1 cellular context compared by ENCODE assay signal in genomic region chr5:149322518-149322917, GRCh38.
TF ChIP-seq lines count a peak whose summit lies in the region.

No MANE protein-coding gene starts in this region.

TF ChIP-seq in HepG2, 621 proteins besides CTCF, POLR2A, EP300 and RAD21 (continued from another document and continues in another):
- TF ChIP-seq ZNF704 (CRISPR knock-in tag; IDR thresholded peaks at IDR 0.05; ENCODE audit: borderline replicate concordance) (no peak), ZNF276 (CRISPR knock-in tag; IDR thresholded peaks at IDR 0.05; ENCODE audit: low read depth) (no peak), LBX2 (CRISPR knock-in tag; IDR thresholded peaks at IDR 0.05; ENCODE audit: borderline replicate concordance) (no peak), ZNF280D (CRISPR knock-in tag; IDR thresholded peaks at IDR 0.05) (no peak), ZUFSP (CRISPR knock-in tag; IDR thresholded peaks at IDR 0.05; ENCODE audit: borderline replicate concordance) (no peak), NCOR1 (IDR thresholded peaks at IDR 0.05; ENCODE audit: borderline replicate concordance, low read length) (peak; percentile 93), NFIC (IDR thresholded peaks at IDR 0.05; ENCODE audit: low read length) (peak; percentile 43; the same call in 1 of the 2 replicates), NFYC (CRISPR knock-in tag; IDR thresholded peaks at IDR 0.05) (no peak), CREM (IDR thresholded peaks at IDR 0.05) (no peak), CREM (CRISPR knock-in tag; IDR thresholded peaks at IDR 0.05) (no peak), FOXP4 (CRISPR knock-in tag; IDR thresholded peaks at IDR 0.05) (peak; percentile 62), GABPB1 (CRISPR knock-in tag; IDR thresholded peaks at IDR 0.05) (peak; percentile 31; the same call in 1 of the 2 replicates), HDAC2 (CRISPR knock-in tag; IDR thresholded peaks at IDR 0.05) (peak; percentile 86; the same call in 1 of the 2 replicates), ZEB1 (IDR thresholded peaks at IDR 0.05; ENCODE audit: insufficient replicate concordance, low read depth) (peak; percentile 52), HINFP (CRISPR knock-in tag; IDR thresholded peaks at IDR 0.05; ENCODE audit: low read depth) (peak; percentile 61; the same call in 1 of the 2 replicates), HMGXB4 (CRISPR knock-in tag; IDR thresholded peaks at IDR 0.05; ENCODE audit: borderline replicate concordance in 1 of 2, low read depth in 1 of 2) (peak; percentile 36 to 45; a peak in 2 of 4 replicates), ZNF496 (CRISPR knock-in tag; IDR thresholded peaks at IDR 0.05; ENCODE audit: insufficient replicate concordance) (no peak), MED1 (CRISPR knock-in tag; IDR thresholded peaks at IDR 0.05) (peak; percentile 48; the same call in 1 of the 2 replicates), PHF5A (CRISPR knock-in tag; IDR thresholded peaks at IDR 0.05; ENCODE audit: low read depth, unreplicated experiment) (peak; percentile 60), ZBTB20 (CRISPR knock-in tag; IDR thresholded peaks at IDR 0.05; ENCODE audit: borderline replicate concordance, low read depth) (peak; percentile 49; the same call in 1 of the 2 replicates), GABPA (IDR thresholded peaks at IDR 0.05; ENCODE audit: low read depth, low read length) (no peak), GABPA (CRISPR knock-in tag; IDR thresholded peaks at IDR 0.05; ENCODE audit: low read depth) (peak; percentile 53), ZNF580 (CRISPR knock-in tag; IDR thresholded peaks at IDR 0.05; ENCODE audit: borderline replicate concordance, low read depth) (peak; percentile 54; the same call in 1 of the 2 replicates), BRCA1 (CRISPR knock-in tag; IDR thresholded peaks at IDR 0.05) (no peak), MBD4 (IDR thresholded peaks at IDR 0.05; ENCODE audit: borderline replicate concordance, low read length) (no peak), POGZ (CRISPR knock-in tag; IDR thresholded peaks at IDR 0.05) (peak; percentile 49; the same call in 1 of the 2 replicates), HOMEZ (CRISPR knock-in tag; IDR thresholded peaks at IDR 0.05; ENCODE audit: low read depth) (peak; percentile 29; the same call in 1 of the 2 replicates), GATAD2A (CRISPR knock-in tag; IDR thresholded peaks at IDR 0.05) (peak; percentile 89), HNF4G (IDR thresholded peaks at IDR 0.05; ENCODE audit: borderline replicate concordance, low read depth, low read length) (peak; percentile 93), HNF4G (CRISPR knock-in tag; IDR thresholded peaks at IDR 0.05; ENCODE audit: borderline replicate concordance, low read depth) (peak; percentile 89), ZNF292 (CRISPR knock-in tag; IDR thresholded peaks at IDR 0.05; ENCODE audit: borderline replicate concordance, low read depth) (peak; percentile 88; the same call in 1 of the 2 replicates), ZNF773 (CRISPR knock-in tag; IDR thresholded peaks at IDR 0.05; ENCODE audit: borderline replicate concordance) (no peak), MYC (CRISPR knock-in tag; IDR thresholded peaks at IDR 0.05; ENCODE audit: borderline replicate concordance) (peak; percentile 54; the same call in 1 of the 2 replicates), DMAP1 (CRISPR knock-in tag; IDR thresholded peaks at IDR 0.05) (peak; percentile 34; the same call in 1 of the 2 replicates), SKI (IDR thresholded peaks at IDR 0.05; ENCODE audit: partially characterized antibody) (peak; percentile 28), KDM5B (CRISPR knock-in tag; IDR thresholded peaks at IDR 0.05; ENCODE audit: borderline replicate concordance) (0 out of 2 replicates have a peak, but pooled peaks have one; percentile 24), REPIN1 (CRISPR knock-in tag; IDR thresholded peaks at IDR 0.05; ENCODE audit: borderline replicate concordance, low read depth) (peak; percentile 62; the same call in 1 of the 2 replicates), RXRB (CRISPR knock-in tag; IDR thresholded peaks at IDR 0.05; ENCODE audit: borderline replicate concordance) (peak; percentile 40; the same call in 1 of the 2 replicates), SPEN (CRISPR knock-in tag; IDR thresholded peaks at IDR 0.05; ENCODE audit: low read depth) (peak; percentile 54; the same call in 1 of the 2 replicates), RARA (CRISPR knock-in tag; IDR thresholded peaks at IDR 0.05) (0 out of 2 replicates have a peak, but pooled peaks have one; percentile 29), KAT7 (CRISPR knock-in tag; IDR thresholded peaks at IDR 0.05; ENCODE audit: borderline replicate concordance) (no peak), NR2F6 (IDR thresholded peaks at IDR 0.05) (no peak), NR2F6 (CRISPR knock-in tag; IDR thresholded peaks at IDR 0.05) (peak; percentile 55; the same call in 1 of the 2 replicates)
